26 cellular contexts compared by ENCODE assay signal in the genomic region with DNA sequence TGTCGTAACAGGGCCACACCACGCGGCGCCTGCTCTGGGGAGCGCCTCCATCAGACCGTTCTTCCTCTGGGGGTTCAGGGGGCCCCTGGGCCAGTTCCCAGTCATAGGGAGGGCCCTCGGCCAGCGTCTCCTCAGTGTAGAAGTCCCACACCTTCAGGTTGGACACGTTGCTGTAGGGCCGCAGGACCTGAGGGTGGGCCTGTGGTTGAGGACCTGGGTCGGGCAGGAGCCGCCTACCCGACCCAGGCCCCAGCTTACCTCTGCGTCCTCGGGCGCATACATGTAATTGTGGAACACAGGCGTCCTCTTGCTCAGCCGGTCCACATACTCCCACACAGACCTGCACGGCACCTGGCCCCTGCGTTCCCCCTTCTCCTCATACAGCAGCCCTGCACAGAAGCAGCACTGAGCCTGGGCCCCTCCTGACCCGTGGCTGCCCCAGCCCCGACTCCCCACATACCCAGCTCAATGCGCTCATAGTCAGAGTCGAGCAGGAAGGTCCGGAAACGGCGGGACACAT. TPM values are rescaled to one million over a fixed set of nuclear protein-coding genes. Genes with fewer than 3 reads are reported as not detected.
"Had no signal": no experiment of that assay in that cellular context is flagged by ENCODE, and none has a peak within 500 bp of the region (broad histone marks: within the 10 kb centered on the region; RNA-seq: fewer than 3 reads in every experiment).

No MANE protein-coding gene starts in this region.

- H3K4me1 ChIP-seq: esophagus muscularis mucosa, gastrocnemius medialis, heart right ventricle, tibial artery, upper lobe of right lung had no signal

- H3K4me3 Mint-ChIP-seq: naive thymus-derived CD8-positive, alpha-beta T cell; neural crest cell; stimulated activated naive CD8-positive, alpha-beta T cell treated with anti-CD3 and anti-CD28 coated beads, Interleukin-15, Interleukin-2, amounts not matched to agents 100 ng/mL and 50 ng/mL, for 24 hours had no signal

- H3K27me3 ChIP-seq: dorsolateral prefrontal cortex, esophagus muscularis mucosa, gastrocnemius medialis, heart right ventricle, ovary, tibial artery, upper lobe of right lung had no signal

- H3K36me3 ChIP-seq: ovary had no signal

- H3K27me3 Mint-ChIP-seq: naive thymus-derived CD8-positive, alpha-beta T cell; progenitor cell of endocrine pancreas; stimulated activated naive CD8-positive, alpha-beta T cell treated with anti-CD3 and anti-CD28 coated beads, Interleukin-15, Interleukin-2, amounts not matched to agents 100 ng/mL and 50 ng/mL, for 24 hours had no signal

- H3K4me3 ChIP-seq: dorsolateral prefrontal cortex, esophagus muscularis mucosa, gastrocnemius medialis, heart right ventricle, mucosa of descending colon, ovary, tibial artery, upper lobe of right lung had no signal

- H3K27ac ChIP-seq: epithelial cell of prostate, esophagus muscularis mucosa, gastrocnemius medialis, heart right ventricle, ovary, tibial artery, upper lobe of right lung had no signal

- H3K9me3 ChIP-seq: esophagus muscularis mucosa, gastrocnemius medialis, heart right ventricle, mucosa of descending colon, ovary, tibial artery, upper lobe of right lung had no signal

- ATAC-seq: gastrocnemius medialis; left lobe of liver; mucosa of descending colon; naive thymus-derived CD8-positive, alpha-beta T cell; upper lobe of right lung had no signal

- H3K9me3 Mint-ChIP-seq: naive thymus-derived CD8-positive, alpha-beta T cell; neural crest cell; stimulated activated naive CD8-positive, alpha-beta T cell treated with anti-CD3 and anti-CD28 coated beads, Interleukin-15, Interleukin-2, amounts not matched to agents 100 ng/mL and 50 ng/mL, for 24 hours had no signal

- DNase-seq: cortex of kidney; dorsolateral prefrontal cortex; effector CD8-positive, alpha-beta T cell; gastrocnemius medialis; heart right ventricle; hypothalamus; islet precursor cell; mucosa of descending colon; naive thymus-derived CD8-positive, alpha-beta T cell; nucleus accumbens; ovary; right cardiac atrium; small intestine; stimulated activated CD4-positive, alpha-beta T cell treated with anti-CD3 and anti-CD28 coated beads, Interleukin-12 subunit alpha, Interleukin-12 subunit beta, amount 100 ng/mL, for 4 hours; tibial artery; upper lobe of right lung had no signal

- H3K27ac Mint-ChIP-seq: progenitor cell of endocrine pancreas had no signal

- FAIRE-seq: endometrium, small intestine had no signal

RNA-seq across cellular contexts. Expression of a gene that starts 32.0 kb away (rescaled TPM):
- total RNA-seq: esophagus muscularis mucosa, fibroblast of villous mesenchyme, gastrocnemius medialis, heart right ventricle, left lobe of liver, lower leg skin, mucosa of descending colon, right cardiac atrium, temporal lobe, upper lobe of right lung had no signal
- polyA plus RNA-seq: heart right ventricle, ovary, right cardiac atrium had no signal
